1 cellular context compared by ENCODE assay signal in genomic region chr1:70627910-70628309, GRCh38.
A peak's percentile ranks its signal among the peaks of the same experiment; 100 is the strongest.
TF ChIP-seq lines count a peak whose summit lies in the region.

No MANE protein-coding gene starts in this region.

TF ChIP-seq in HEK293, 187 proteins besides CTCF, POLR2A, EP300 and RAD21 (continued from another document):
- no peak for TF ChIP-seq ZNF26 (tag by site-specific recombination; IDR thresholded peaks at IDR 0.05)
- TF ChIP-seq ZNF19 (tag by site-specific recombination; IDR thresholded peaks at IDR 0.05; ENCODE audit: low read depth), result no peak
- TF ChIP-seq, protein P1, sequence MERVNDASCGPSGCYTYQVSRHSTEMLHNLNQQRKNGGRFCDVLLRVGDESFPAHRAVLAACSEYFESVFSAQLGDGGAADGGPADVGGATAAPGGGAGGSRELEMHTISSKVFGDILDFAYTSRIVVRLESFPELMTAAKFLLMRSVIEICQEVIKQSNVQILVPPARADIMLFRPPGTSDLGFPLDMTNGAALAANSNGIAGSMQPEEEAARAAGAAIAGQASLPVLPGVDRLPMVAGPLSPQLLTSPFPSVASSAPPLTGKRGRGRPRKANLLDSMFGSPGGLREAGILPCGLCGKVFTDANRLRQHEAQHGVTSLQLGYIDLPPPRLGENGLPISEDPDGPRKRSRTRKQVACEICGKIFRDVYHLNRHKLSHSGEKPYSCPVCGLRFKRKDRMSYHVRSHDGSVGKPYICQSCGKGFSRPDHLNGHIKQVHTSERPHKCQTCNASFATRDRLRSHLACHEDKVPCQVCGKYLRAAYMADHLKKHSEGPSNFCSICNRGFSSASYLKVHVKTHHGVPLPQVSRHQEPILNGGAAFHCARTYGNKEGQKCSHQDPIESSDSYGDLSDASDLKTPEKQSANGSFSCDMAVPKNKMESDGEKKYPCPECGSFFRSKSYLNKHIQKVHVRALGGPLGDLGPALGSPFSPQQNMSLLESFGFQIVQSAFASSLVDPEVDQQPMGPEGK (tag by site-specific recombination; IDR thresholded peaks at IDR 0.05), result no peak
- no peak for TF ChIP-seq ZNF610 (tag by site-specific recombination; IDR thresholded peaks at IDR 0.05; ENCODE audit: borderline replicate concordance)
- no peak for TF ChIP-seq ZNF521 (tag by site-specific recombination; IDR thresholded peaks at IDR 0.05)
- TF ChIP-seq ZNF692 (tag by site-specific recombination; IDR thresholded peaks at IDR 0.05), result peak; percentile 57; the same call in 1 of the 2 replicates
- no peak for TF ChIP-seq ZNF169 (tag by site-specific recombination; IDR thresholded peaks at IDR 0.05)
- TF ChIP-seq ZNF423 (tag by site-specific recombination; IDR thresholded peaks at IDR 0.05), result no peak
- TF ChIP-seq ZNF792 (tag by site-specific recombination; IDR thresholded peaks at IDR 0.05), result no peak
- TF ChIP-seq ZNF585B (tag by site-specific recombination; IDR thresholded peaks at IDR 0.05), result peak; percentile 67
- TF ChIP-seq ZNF843 (tag by site-specific recombination; IDR thresholded peaks at IDR 0.05), result no peak
- no peak for TF ChIP-seq HOXC10 (CRISPR knock-in tag; IDR thresholded peaks at IDR 0.05)
- TF ChIP-seq, protein P2, sequence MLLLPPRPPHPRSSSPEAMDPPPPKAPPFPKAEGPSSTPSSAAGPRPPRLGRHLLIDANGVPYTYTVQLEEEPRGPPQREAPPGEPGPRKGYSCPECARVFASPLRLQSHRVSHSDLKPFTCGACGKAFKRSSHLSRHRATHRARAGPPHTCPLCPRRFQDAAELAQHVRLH (tag by site-specific recombination; IDR thresholded peaks at IDR 0.05), result no peak
- TF ChIP-seq ZBTB8A (tag by site-specific recombination; IDR thresholded peaks at IDR 0.05), result no peak
- TF ChIP-seq ZNF501 (tag by site-specific recombination; IDR thresholded peaks at IDR 0.05), result no peak
- no peak for TF ChIP-seq ZNF623 (tag by site-specific recombination; IDR thresholded peaks at IDR 0.05)
- no peak for TF ChIP-seq ZNF23 (tag by site-specific recombination; IDR thresholded peaks at IDR 0.05; ENCODE audit: borderline replicate concordance)
- no peak for TF ChIP-seq ZBTB48 (tag by site-specific recombination; IDR thresholded peaks at IDR 0.05)
- no peak for TF ChIP-seq ZNF558 (tag by site-specific recombination; IDR thresholded peaks at IDR 0.05)
- no peak for TF ChIP-seq ZXDB (tag by site-specific recombination; IDR thresholded peaks at IDR 0.05)
- no peak for TF ChIP-seq MZF1 (tag by site-specific recombination; IDR thresholded peaks at IDR 0.05; ENCODE audit: borderline replicate concordance)
- TF ChIP-seq KLF8 (tag by site-specific recombination; IDR thresholded peaks at IDR 0.05), result peak; percentile 56; the same call in 1 of the 2 replicates
- no peak for TF ChIP-seq KLF9 (tag by site-specific recombination; IDR thresholded peaks at IDR 0.05; ENCODE audit: low read depth)
- TF ChIP-seq ZNF350 (tag by site-specific recombination; IDR thresholded peaks at IDR 0.05), result peak; percentile 49; the same call in 1 of the 2 replicates
- TF ChIP-seq KLF16 (tag by site-specific recombination; IDR thresholded peaks at IDR 0.05), result no peak
- no peak for TF ChIP-seq ZNF404 (tag by site-specific recombination; IDR thresholded peaks at IDR 0.05)
- TF ChIP-seq ZNF155 (tag by site-specific recombination; IDR thresholded peaks at IDR 0.05), result no peak
- no peak for TF ChIP-seq ZNF133 (tag by site-specific recombination; IDR thresholded peaks at IDR 0.05)
- no peak for TF ChIP-seq ZFHX2 (tag by site-specific recombination; conservative IDR thresholded peaks at IDR 0.05)
- TF ChIP-seq ZNF366 (tag by site-specific recombination; conservative IDR thresholded peaks at IDR 0.05), result 0 out of 2 replicates have a peak, but pooled peaks have one; percentile 23
- TF ChIP-seq, protein P3, sequence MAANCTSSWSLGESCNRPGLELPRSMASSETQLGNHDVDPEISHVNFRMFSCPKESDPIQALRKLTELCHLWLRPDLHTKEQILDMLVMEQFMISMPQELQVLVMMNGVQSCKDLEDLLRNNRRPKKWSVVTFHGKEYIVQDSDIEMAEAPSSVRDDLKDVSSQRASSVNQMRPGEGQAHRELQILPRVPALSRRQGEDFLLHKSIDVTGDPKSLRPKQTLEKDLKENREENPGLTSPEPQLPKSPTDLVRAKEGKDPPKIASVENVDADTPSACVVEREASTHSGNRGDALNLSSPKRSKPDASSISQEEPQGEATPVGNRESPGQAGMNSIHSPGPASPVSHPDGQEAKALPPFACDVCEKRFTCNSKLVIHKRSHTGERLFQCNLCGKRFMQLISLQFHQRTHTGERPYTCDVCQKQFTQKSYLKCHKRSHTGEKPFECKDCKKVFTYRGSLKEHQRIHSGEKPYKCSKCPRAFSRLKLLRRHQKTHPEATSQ (tag by site-specific recombination; IDR thresholded peaks at IDR 0.05), result no peak
- TF ChIP-seq ZNF426 (tag by site-specific recombination; IDR thresholded peaks at IDR 0.05), result no peak
- no peak for TF ChIP-seq ZBTB26 (tag by site-specific recombination; optimal IDR thresholded peaks at IDR 0.05)
- TF ChIP-seq, protein P4, sequence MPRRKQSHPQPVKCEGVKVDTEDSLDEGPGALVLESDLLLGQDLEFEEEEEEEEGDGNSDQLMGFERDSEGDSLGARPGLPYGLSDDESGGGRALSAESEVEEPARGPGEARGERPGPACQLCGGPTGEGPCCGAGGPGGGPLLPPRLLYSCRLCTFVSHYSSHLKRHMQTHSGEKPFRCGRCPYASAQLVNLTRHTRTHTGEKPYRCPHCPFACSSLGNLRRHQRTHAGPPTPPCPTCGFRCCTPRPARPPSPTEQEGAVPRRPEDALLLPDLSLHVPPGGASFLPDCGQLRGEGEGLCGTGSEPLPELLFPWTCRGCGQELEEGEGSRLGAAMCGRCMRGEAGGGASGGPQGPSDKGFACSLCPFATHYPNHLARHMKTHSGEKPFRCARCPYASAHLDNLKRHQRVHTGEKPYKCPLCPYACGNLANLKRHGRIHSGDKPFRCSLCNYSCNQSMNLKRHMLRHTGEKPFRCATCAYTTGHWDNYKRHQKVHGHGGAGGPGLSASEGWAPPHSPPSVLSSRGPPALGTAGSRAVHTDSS (tag by site-specific recombination; IDR thresholded peaks at IDR 0.05), result no peak
- no peak for TF ChIP-seq SCRT2 (tag by site-specific recombination; IDR thresholded peaks at IDR 0.05)
- no peak for TF ChIP-seq PRDM10 (tag by site-specific recombination; IDR thresholded peaks at IDR 0.05)
